20 cellular contexts compared by ENCODE assay signal in the genomic region with DNA sequence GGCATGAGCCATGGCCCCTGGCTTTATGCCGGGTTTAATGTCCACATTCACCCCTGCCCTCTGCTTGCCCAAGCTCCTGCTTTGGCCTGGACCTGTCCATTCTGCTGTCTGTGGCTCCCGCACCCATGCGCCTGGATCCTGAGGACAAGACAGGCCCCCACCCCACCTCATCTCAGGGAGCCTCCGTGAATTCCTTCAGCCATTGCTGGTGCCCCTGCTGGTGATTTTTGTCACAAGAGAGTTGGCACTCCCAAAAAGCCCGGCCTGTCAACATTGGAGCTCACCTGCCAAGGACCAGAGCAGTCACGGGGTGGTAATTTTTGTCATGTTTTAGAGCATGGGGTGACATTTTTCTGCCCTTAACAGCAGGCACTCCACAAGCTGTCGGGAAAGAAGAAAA.
DNase-seq lines count a peak whose midpoint lies in the region; FAIRE-seq and TF ChIP-seq lines count a peak whose summit lies in the region.
"Had no signal": no experiment of that assay in that cellular context is flagged by ENCODE, and none has a peak within 500 bp of the region (broad histone marks: within the 10 kb centered on the region; RNA-seq: fewer than 3 reads in every experiment).

No MANE protein-coding gene starts in this region.

- no peaks in the 10 kb centered on the region for H3K79me1 ChIP-seq in H1 (ENCODE audit: low read depth, low read length)
- no peaks in the 10 kb centered on the region for H3K79me1 ChIP-seq in mesendoderm (ENCODE audit: low read length)

- TF ChIP-seq POLR2A in H1 (IDR thresholded peaks at IDR 0.05; ENCODE audit: control extremely low read depth in 1 of 2, low read depth in 2 of 2, low read length in 2 of 2) = no peak

- no peak overlapping the region for H4K91ac ChIP-seq in H1 (replicated peaks; ENCODE audit: insufficient read length, low read length)

- H3K79me2 ChIP-seq in H1 (ENCODE audit: control insufficient read depth in 1 of 2, insufficient read depth in 2 of 2, low read length in 2 of 2) (no peaks in the 10 kb centered on the region), mesendoderm (ENCODE audit: control insufficient read depth, insufficient read depth, low read length) (no peaks in the 10 kb centered on the region)

- H3K4me3 Mint-ChIP-seq in HFFc6 = no peak overlapping the region
- H3K4me3 Mint-ChIP-seq: CD4-positive, alpha-beta memory T cell; IgD-negative memory B cell had no signal

- no peak overlapping the region for H3K14ac ChIP-seq in H1 (ENCODE audit: insufficient read length)

- H3K4me3 ChIP-seq in GM06990 (replicated peaks; ENCODE audit: low read depth, low read length) (no peak overlapping the region), H1 (ENCODE audit: extremely low read depth in 1 of 4, insufficient read depth in 2 of 4, low read depth in 3 of 4, low read length in 4 of 4) (no peak overlapping the region), mesendoderm (ENCODE audit: low read length) (no peak overlapping the region)
- H3K4me3 ChIP-seq: HAP-1 had no signal

- H2AK5ac ChIP-seq in H1 (ENCODE audit: low read depth, low read length) (no peak overlapping the region), mesendoderm (ENCODE audit: low read length) (no peak overlapping the region)

- H3K4me1 Mint-ChIP-seq in HFFc6 (ENCODE audit: low read depth) = no peaks in the 10 kb centered on the region
- H3K4me1 Mint-ChIP-seq: CD4-positive, alpha-beta memory T cell; IgD-negative memory B cell had no signal

- H3K56ac ChIP-seq in H1 (replicated peaks; ENCODE audit: insufficient read length, low read depth, low read length) (no peak overlapping the region), mesendoderm (ENCODE audit: low read length) (no peak overlapping the region)

- H3K9me3 Mint-ChIP-seq in HFFc6 = no peaks in the 10 kb centered on the region

- CTCF ChIA-PET in H1 (lab: Charles Lee; ENCODE audit: partially characterized antibody) = interaction anchor here (0.6 to 2.7 kb wide), 20 partner anchors 8 to 1038 kb away, joined by 3 to 10 read pairs (median 3); no protein-coding TSS in a partner anchor

- H2BK20ac ChIP-seq in H1 (ENCODE audit: low read length) = no peak overlapping the region

- POLR2A ChIA-PET in H1 (lab: Charles Lee; ENCODE audit: partially characterized antibody) = no interaction called here

- no peak overlapping the region for H3K9ac ChIP-seq in H1 (replicated peaks in 1 of 4; ENCODE audit: extremely low read depth in 1 of 4, low read depth in 3 of 4, low read length in 3 of 4)
- no peak overlapping the region for H3K9ac ChIP-seq in mesendoderm (ENCODE audit: low read length)
- H3K9ac ChIP-seq: KMS-11 had no signal

- 0 out of 4 replicates have a peak, but pooled peaks cover 0 to 6% of the 10 kb centered on the region in 2 experiments for H3K9me3 ChIP-seq in H1 (ENCODE audit: insufficient read depth in 2 of 2, low read depth in 1 of 2, low read length in 1 of 2)
- H3K9me3 ChIP-seq: BE2C, HAP-1 had no signal

- H3K27ac ChIP-seq in H1 (ENCODE audit: low read depth, low read length) = no peak overlapping the region
- H3K27ac ChIP-seq in mesendoderm (ENCODE audit: low read depth, low read length) = no peak overlapping the region
- H3K27ac ChIP-seq: C4-2B, KMS-11 had no signal

- H3K27ac Mint-ChIP-seq in HFFc6 = no peak overlapping the region
- H3K27ac Mint-ChIP-seq: IgD-negative memory B cell had no signal

- H3K4me1 ChIP-seq in H1 (replicated peaks in 1 of 4; ENCODE audit: control insufficient read depth in 3 of 4, insufficient read depth in 4 of 4, low read length in 3 of 4) (no peaks in the 10 kb centered on the region; a peak in 1 of 7 replicates), mesendoderm (ENCODE audit: control insufficient read depth, low read depth, low read length) (no peaks in the 10 kb centered on the region)
- H3K4me1 ChIP-seq: BE2C, HAP-1 had no signal

- no peak for TF ChIP-seq EP300 in H1 (IDR thresholded peaks at IDR 0.05; ENCODE audit: borderline replicate concordance in 1 of 2, low read depth in 2 of 2, low read length in 2 of 2)

- no peaks in the 10 kb centered on the region for H3K36me3 Mint-ChIP-seq in HFFc6 (ENCODE audit: low read depth)
- H3K36me3 Mint-ChIP-seq: CD4-positive, alpha-beta memory T cell; IgD-negative memory B cell had no signal

- H2BK12ac ChIP-seq in H1 (ENCODE audit: low read depth, low read length) = no peak overlapping the region

- H3K27me3 ChIP-seq in GM06990 (replicated peaks; ENCODE audit: control insufficient read depth, insufficient read depth, low read length) (no peaks in the 10 kb centered on the region), H1 (replicated peaks in 1 of 4; ENCODE audit: control insufficient read depth in 3 of 4, extremely low read depth in 1 of 4, insufficient read depth in 3 of 4, low read length in 3 of 4) (no peaks in the 10 kb centered on the region), mesendoderm (ENCODE audit: insufficient read depth, low read length, poor library complexity) (no peaks in the 10 kb centered on the region)
- H3K27me3 ChIP-seq: BE2C had no signal

- H2BK5ac ChIP-seq in H1 (ENCODE audit: low read depth, low read length) = no peak overlapping the region
- no peak overlapping the region for H2BK5ac ChIP-seq in mesendoderm (ENCODE audit: low read length)

- H2BK15ac ChIP-seq in H1 (ENCODE audit: low read length) (no peak overlapping the region), mesendoderm (replicated peaks; ENCODE audit: low read depth) (no peak overlapping the region)

- H3K4ac ChIP-seq in H1 (replicated peaks; ENCODE audit: insufficient read length, low read depth, low read length) (no peak overlapping the region), mesendoderm (ENCODE audit: low read depth, low read length) (no peak overlapping the region)

- H4K20me1 ChIP-seq in H1 (replicated peaks in 1 of 2; ENCODE audit: control insufficient read depth in 1 of 2, insufficient read depth in 2 of 2, low read length in 2 of 2) = no peaks in the 10 kb centered on the region

- DNase-seq in GM06990 (ENCODE audit: extremely low read depth, insufficient read length) (no peak), HFFc6 (no peak), H1 (ENCODE audit: low read depth in 1 of 2, low spot score in 2 of 2) (no peak), mesendoderm (peak; percentile 33), T-helper 9 cell (no peak), NCI-H2196 treated with DMSO at 0.1 percent for 48 hours (lab: John Stamatoyannopoulos, UW; ENCODE audit: unreplicated experiment) (no peak), putamen (ENCODE audit: low spot score) (no peak), SHP77 (lab: John Stamatoyannopoulos, UW) (no peak)
- DNase-seq: BE2C; CD4-positive, alpha-beta memory T cell; COR-L47; DMS153; DND-41; GDM1 had no signal

- H2BK120ac ChIP-seq in H1 (replicated peaks; ENCODE audit: low read depth, low read length) = no peak overlapping the region
- no peak overlapping the region for H2BK120ac ChIP-seq in mesendoderm (ENCODE audit: low read depth, low read length)

- no peaks in the 10 kb centered on the region for H3K36me3 ChIP-seq in GM06990 (ENCODE audit: control insufficient read depth, insufficient read depth, low read length)
- H3K36me3 ChIP-seq in H1 (ENCODE audit: control insufficient read depth in 2 of 4, insufficient read depth in 4 of 4, low read length in 3 of 4) = no peaks in the 10 kb centered on the region
- no peaks in the 10 kb centered on the region for H3K36me3 ChIP-seq in mesendoderm (ENCODE audit: control insufficient read depth, insufficient read depth, low read length)
- H3K36me3 ChIP-seq: BE2C, HAP-1 had no signal

- H3K18ac ChIP-seq in H1 (ENCODE audit: extremely low read depth, low read length) = no peak overlapping the region
- no peak overlapping the region for H3K18ac ChIP-seq in mesendoderm (ENCODE audit: low read length)

- H3K23ac ChIP-seq in H1 (ENCODE audit: insufficient read length) (no peak overlapping the region), mesendoderm (ENCODE audit: low read length) (no peak overlapping the region)

- H2AFZ ChIP-seq in H1 (ENCODE audit: low read length) = no peak overlapping the region

- H3K4me2 ChIP-seq in H1 (ENCODE audit: insufficient read depth in 1 of 2, low read depth in 2 of 2, low read length in 2 of 2) = no peak overlapping the region
- no peak overlapping the region for H3K4me2 ChIP-seq in mesendoderm (ENCODE audit: low read length)
- H3K4me2 ChIP-seq: KMS-11 had no signal

- H3K27me3 Mint-ChIP-seq in HFFc6 (ENCODE audit: insufficient read depth) = peaks cover 17% of the 10 kb centered on the region
- H3K27me3 Mint-ChIP-seq: CD4-positive, alpha-beta memory T cell; IgD-negative memory B cell had no signal

- no peaks in the 10 kb centered on the region for H3K23me2 ChIP-seq in H1 (ENCODE audit: low read depth, low read length)

- peak in 1 of 2 experiments; percentile 48; a peak in 2 of 4 replicates for TF ChIP-seq RAD21 in H1 (IDR thresholded peaks at IDR 0.05 in 1 of 2, conservative IDR thresholded peaks at IDR 0.05 in 1 of 2; ENCODE audit: low read depth in 2 of 2, low read length in 2 of 2)

- peak; percentile 7 for TF ChIP-seq CTCF in GM06990 (IDR thresholded peaks at IDR 0.05; ENCODE audit: insufficient read depth, low read length, poor library complexity, severe bottlenecking)
- TF ChIP-seq CTCF in HFFc6 (IDR thresholded peaks at IDR 0.05) = 0 out of 2 replicates have a peak, but pooled peaks have one; percentile 23
- TF ChIP-seq CTCF in H1 (IDR thresholded peaks at IDR 0.05; ENCODE audit: control extremely low read depth in 1 of 3, insufficient read depth in 1 of 3, low read depth in 1 of 3, low read length in 3 of 3) = peak in 2 of 3 experiments; percentile 26 to 38; a peak in 2 of 4 replicates

- H4K8ac ChIP-seq in H1 (ENCODE audit: extremely low read depth, insufficient read depth, low read length) (peak overlapping the region; percentile 53; the same call in 1 of the 2 replicates), mesendoderm (ENCODE audit: low read depth, low read length) (no peak overlapping the region)

- no peak overlapping the region for H4K5ac ChIP-seq in H1 (ENCODE audit: insufficient read length, low read depth, low read length)
- H4K5ac ChIP-seq in mesendoderm (ENCODE audit: low read length) = no peak overlapping the region

- no peak for FAIRE-seq in H1 (lab: Jason Lieb, UNC)
- FAIRE-seq: A204.1, D721Med had no signal

- 88% methylated on average over 7 of the region's 7 CpGs; no CpG with 5 or more reads in 1 of the 2 experiments for WGBS in H1 (ENCODE audit: extremely low coverage in 1 of 2, insufficient coverage in 1 of 2, insufficient read length in 1 of 2, insufficient replicate concordance in 2 of 2, low coverage in 1 of 2, low lambda C conversion rate in 2 of 2, missing lambda C conversion rate in 1 of 2), 2 experiments
- WGBS in mesendoderm (ENCODE audit: extremely low coverage, insufficient coverage, low lambda C conversion rate) = no CpG with 5 or more reads among the region's 7 CpGs

TF ChIP-seq in H1, 55 proteins besides CTCF, POLR2A, EP300 and RAD21:
- TF ChIP-seq YY1 (IDR thresholded peaks at IDR 0.05; ENCODE audit: low read depth, low read length) (0 out of 2 replicates have a peak, but pooled peaks have one; percentile 28), TAF7 (optimal IDR thresholded peaks at IDR 0.05; ENCODE audit: borderline replicate concordance, low read depth, low read length) (no peak)
